1 cellular context compared by ENCODE assay signal in the genomic region with DNA sequence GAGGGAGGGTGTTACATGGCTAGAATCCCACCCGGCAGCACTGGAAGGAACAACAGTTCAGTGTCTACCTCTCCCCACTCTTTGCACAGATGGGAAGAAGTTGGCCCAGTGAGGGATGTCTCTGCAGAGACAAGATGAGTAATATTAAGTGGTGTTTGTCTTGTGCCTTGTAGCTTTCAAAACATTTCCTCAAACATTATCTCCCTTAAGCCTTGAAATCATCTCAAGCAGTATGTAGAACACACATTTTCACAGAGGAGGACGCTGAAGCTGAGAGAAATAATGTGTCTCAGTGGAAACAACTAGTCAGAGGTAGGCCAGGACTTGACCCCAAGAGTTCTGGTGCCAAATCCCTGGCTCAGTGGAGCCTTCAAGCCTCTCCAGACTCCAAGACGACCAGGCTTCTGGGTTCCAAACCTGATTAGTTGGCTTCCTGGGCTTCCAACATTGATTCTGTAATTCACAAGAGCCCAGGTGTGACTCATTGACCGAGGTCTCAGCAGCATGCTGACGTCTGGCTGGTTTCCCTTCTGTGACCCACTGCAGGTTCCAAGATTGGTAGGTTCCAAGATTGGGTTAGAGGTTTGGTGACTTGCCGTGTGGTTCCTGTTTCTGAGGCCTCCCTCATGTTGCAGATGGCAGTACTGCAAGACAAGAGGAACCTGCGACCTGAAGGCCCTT.
TF ChIP-seq lines count a peak whose summit lies in the region.

No MANE protein-coding gene starts in this region.

TF ChIP-seq in IMR-90, 13 proteins besides CTCF, POLR2A, EP300 and RAD21:
- no peak for TF ChIP-seq MAFK (IDR thresholded peaks at IDR 0.05; ENCODE audit: low read depth, low read length)
- no peak for TF ChIP-seq BHLHE40 (IDR thresholded peaks at IDR 0.05; ENCODE audit: low read depth, low read length)
- TF ChIP-seq SMC3 (IDR thresholded peaks at IDR 0.05; ENCODE audit: low read depth, low read length), result no peak
- no peak for TF ChIP-seq MAZ (IDR thresholded peaks at IDR 0.05; ENCODE audit: borderline replicate concordance, low read depth, low read length)
- TF ChIP-seq RFX5 (IDR thresholded peaks at IDR 0.05; ENCODE audit: low read depth, low read length), result no peak
- TF ChIP-seq CHD1 (IDR thresholded peaks at IDR 0.05; ENCODE audit: low read depth, low read length), result no peak
